In the genomic region with DNA sequence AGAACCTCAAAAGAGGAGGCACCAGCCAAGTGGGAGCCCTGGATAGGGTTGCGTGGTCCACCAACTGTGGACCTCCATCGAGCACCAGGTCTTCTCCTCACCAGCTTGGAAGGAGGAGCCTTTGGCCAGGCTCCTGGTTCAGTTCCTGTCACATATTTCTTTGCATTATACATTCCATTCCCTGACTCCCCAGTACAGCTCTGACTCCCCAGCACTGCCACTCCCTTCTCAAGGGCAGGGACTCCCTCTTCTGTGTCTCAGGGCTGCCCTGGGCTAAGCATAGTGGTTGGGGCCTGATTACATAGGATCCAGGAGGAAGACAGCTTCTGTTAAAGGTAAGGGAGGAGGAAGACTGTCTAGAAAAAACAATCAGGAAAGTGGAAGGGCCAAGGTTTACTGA, we compare ENCODE assay signal across 2 cellular contexts.
TF ChIP-seq lines count a peak whose summit lies in the region.

No MANE protein-coding gene starts in this region.

TF ChIP-seq in HEK293, 187 proteins besides CTCF, POLR2A, EP300 and RAD21:
- TF ChIP-seq PRDM1 (tag by site-specific recombination; IDR thresholded peaks at IDR 0.05) (no peak), WT1 (tag by site-specific recombination; IDR thresholded peaks at IDR 0.05) (peak; percentile 77)

TF ChIP-seq in K562, 482 proteins besides CTCF, POLR2A, EP300 and RAD21:
- TF ChIP-seq, protein P1, sequence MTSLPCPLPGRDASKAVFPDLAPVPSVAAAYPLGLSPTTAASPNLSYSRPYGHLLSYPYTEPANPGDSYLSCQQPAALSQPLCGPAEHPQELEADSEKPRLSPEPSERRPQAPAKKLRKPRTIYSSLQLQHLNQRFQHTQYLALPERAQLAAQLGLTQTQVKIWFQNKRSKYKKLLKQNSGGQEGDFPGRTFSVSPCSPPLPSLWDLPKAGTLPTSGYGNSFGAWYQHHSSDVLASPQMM (CRISPR knock-in tag; IDR thresholded peaks at IDR 0.05), result no peak
- TF ChIP-seq ZNF175 (CRISPR knock-in tag; IDR thresholded peaks at IDR 0.05; ENCODE audit: low read depth) (no peak), MXI1 (IDR thresholded peaks at IDR 0.05; ENCODE audit: low read depth, low read length) (no peak), NFATC3 (IDR thresholded peaks at IDR 0.05) (no peak)
